Comparison of ENCODE assay signal across 15 cellular contexts in the genomic region with DNA sequence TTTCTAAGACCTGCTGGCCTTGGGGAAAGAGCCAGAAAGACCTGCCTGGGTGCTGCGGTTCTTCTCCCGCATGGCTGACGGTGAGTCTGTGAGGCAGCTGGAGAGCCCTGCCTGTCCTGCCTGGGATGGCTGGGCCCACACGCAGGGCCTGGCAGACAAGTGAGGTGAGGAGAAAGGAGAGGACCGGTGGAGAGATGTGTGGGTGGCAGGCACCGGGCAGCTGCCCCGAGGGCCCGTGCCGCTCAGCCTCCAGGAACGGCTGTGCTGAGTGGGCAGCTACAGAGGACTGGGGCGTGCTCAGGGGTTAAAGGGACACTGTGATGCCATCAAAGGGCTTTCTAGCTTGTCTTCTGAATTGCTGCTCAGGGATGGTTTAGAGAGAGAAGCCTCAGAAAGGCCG.
"Had no signal": no experiment of that assay in that cellular context is flagged by ENCODE, and none has a peak within 500 bp of the region (broad histone marks: within the 10 kb centered on the region; RNA-seq: fewer than 3 reads in every experiment).

No MANE protein-coding gene starts in this region.

- H3K27ac Mint-ChIP-seq: activated naive CD8-positive, alpha-beta T cell treated with anti-CD3 and anti-CD28 coated beads for 36 hours; WTC11 had no signal

- H3K9me3 Mint-ChIP-seq: activated naive CD8-positive, alpha-beta T cell treated with anti-CD3 and anti-CD28 coated beads for 36 hours; activated T-cell treated with anti-CD3 and anti-CD28 coated beads, Interleukin-2, amount 50 U/mL, for 4 hours; naive thymus-derived CD4-positive, alpha-beta T cell; stimulated activated naive CD8-positive, alpha-beta T cell treated with anti-CD3 and anti-CD28 coated beads, Interleukin-15, amount 100 ng/mL, for 72 hours; WTC11 had no signal

- DNase-seq: activated CD8-positive, alpha-beta memory T cell treated with anti-CD3 and anti-CD28 coated beads for 24 hours; activated CD8-positive, alpha-beta memory T cell treated with anti-CD3 and anti-CD28 coated beads, Interleukin-2, amount 50 U/mL, for 4 hours; activated naive CD4-positive, alpha-beta T cell treated with Interleukin-2 at 50 U/mL for 16 hours; activated naive CD8-positive, alpha-beta T cell treated with anti-CD3 and anti-CD28 coated beads for 36 hours; activated T-cell treated with anti-CD3 and anti-CD28 coated beads, Interleukin-2, amount 50 U/mL, for 4 hours; foreskin fibroblast; mesendoderm; naive thymus-derived CD4-positive, alpha-beta T cell; stimulated activated CD4-positive, alpha-beta T cell treated with anti-CD3 and anti-CD28 coated beads, Interleukin-1b, Interleukin-23, amount 100 ng/mL, for 48 hours; stimulated activated naive CD8-positive, alpha-beta T cell treated with anti-CD3 and anti-CD28 coated beads, Interleukin-15, amount 100 ng/mL, for 72 hours; T-helper 9 cell; uterus had no signal

- H3K27me3 Mint-ChIP-seq: activated naive CD8-positive, alpha-beta T cell treated with anti-CD3 and anti-CD28 coated beads for 36 hours; naive thymus-derived CD4-positive, alpha-beta T cell; stimulated activated naive CD8-positive, alpha-beta T cell treated with anti-CD3 and anti-CD28 coated beads, Interleukin-15, amount 100 ng/mL, for 72 hours had no signal

- H3K4me3 Mint-ChIP-seq: activated naive CD8-positive, alpha-beta T cell treated with anti-CD3 and anti-CD28 coated beads for 36 hours; activated T-cell treated with anti-CD3 and anti-CD28 coated beads, Interleukin-2, amount 50 U/mL, for 4 hours; naive thymus-derived CD4-positive, alpha-beta T cell; stimulated activated naive CD8-positive, alpha-beta T cell treated with anti-CD3 and anti-CD28 coated beads, Interleukin-15, amount 100 ng/mL, for 72 hours; WTC11 had no signal

- ATAC-seq: activated T-cell treated with anti-CD3 and anti-CD28 coated beads, Interleukin-2, amount 50 U/mL, for 4 hours; naive thymus-derived CD4-positive, alpha-beta T cell; pancreas; right cardiac atrium; stimulated activated naive CD8-positive, alpha-beta T cell treated with anti-CD3 and anti-CD28 coated beads, Interleukin-15, amount 100 ng/mL, for 72 hours; WTC11 had no signal
